2 cellular contexts compared by ENCODE assay signal in the genomic region with DNA sequence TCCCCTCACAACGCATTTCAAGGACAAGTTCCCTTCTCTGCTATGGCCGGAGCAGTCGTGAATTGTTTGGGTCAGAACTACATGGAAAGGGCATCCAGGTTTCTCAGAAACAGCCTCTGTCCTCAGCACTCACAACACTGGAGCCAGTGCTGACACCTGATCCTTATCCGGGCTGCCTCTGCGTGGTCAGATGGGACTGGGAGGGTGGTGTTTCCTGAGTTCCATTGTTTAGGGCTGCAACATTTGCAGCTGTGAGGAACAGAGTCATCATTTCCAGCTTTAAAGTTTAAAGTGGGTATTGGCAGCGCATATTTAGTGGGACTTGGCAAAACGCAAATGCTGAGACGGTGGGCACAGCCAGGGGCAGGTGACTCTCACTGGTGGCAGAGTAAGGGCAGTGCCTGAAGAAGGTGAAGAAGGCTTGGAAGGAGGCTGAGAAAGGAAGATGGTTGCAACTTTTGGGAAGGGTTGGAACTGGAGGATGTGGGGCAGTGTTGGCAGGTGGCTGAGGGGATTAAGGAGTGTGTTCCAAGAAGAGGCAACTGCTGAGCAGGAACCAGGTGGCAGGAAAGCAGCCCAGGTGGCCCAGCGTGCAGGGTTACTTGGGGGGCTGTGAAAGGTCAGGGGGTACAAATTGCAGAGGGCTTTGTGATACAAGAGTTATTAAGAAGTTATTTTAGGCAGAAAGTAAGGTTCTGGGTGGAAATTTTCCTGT.
A peak's percentile ranks its signal among the peaks of the same experiment; 100 is the strongest.
TF ChIP-seq lines count a peak whose summit lies in the region.

No MANE protein-coding gene starts in this region.

TF ChIP-seq in liver, 16 proteins besides CTCF, POLR2A, EP300 and RAD21:
- TF ChIP-seq, protein P1, sequence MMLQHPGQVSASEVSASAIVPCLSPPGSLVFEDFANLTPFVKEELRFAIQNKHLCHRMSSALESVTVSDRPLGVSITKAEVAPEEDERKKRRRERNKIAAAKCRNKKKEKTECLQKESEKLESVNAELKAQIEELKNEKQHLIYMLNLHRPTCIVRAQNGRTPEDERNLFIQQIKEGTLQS (IDR thresholded peaks at IDR 0.05): no peak
- no peak for TF ChIP-seq TAF1 (conservative IDR thresholded peaks at IDR 0.05)
- peak; percentile 18 for TF ChIP-seq SP1 (IDR thresholded peaks at IDR 0.05)
- no peak for TF ChIP-seq YY1 (IDR thresholded peaks at IDR 0.05)
- no peak for TF ChIP-seq FOXA1 (IDR thresholded peaks at IDR 0.05)
- TF ChIP-seq NR2F2 (IDR thresholded peaks at IDR 0.05): peak; percentile 44

TF ChIP-seq in HepG2, 621 proteins besides CTCF, POLR2A, EP300 and RAD21:
- TF ChIP-seq, protein P2, sequence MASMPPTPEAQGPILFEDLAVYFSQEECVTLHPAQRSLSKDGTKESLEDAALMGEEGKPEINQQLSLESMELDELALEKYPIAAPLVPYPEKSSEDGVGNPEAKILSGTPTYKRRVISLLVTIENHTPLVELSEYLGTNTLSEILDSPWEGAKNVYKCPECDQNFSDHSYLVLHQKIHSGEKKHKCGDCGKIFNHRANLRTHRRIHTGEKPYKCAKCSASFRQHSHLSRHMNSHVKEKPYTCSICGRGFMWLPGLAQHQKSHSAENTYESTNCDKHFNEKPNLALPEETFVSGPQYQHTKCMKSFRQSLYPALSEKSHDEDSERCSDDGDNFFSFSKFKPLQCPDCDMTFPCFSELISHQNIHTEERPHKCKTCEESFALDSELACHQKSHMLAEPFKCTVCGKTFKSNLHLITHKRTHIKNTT (CRISPR knock-in tag; IDR thresholded peaks at IDR 0.05): no peak
- TF ChIP-seq GTF3A (CRISPR knock-in tag; conservative IDR thresholded peaks at IDR 0.05) (no peak), FLYWCH1 (CRISPR knock-in tag; IDR thresholded peaks at IDR 0.05) (no peak), HOXD1 (CRISPR knock-in tag; IDR thresholded peaks at IDR 0.05) (no peak), ZNF331 (CRISPR knock-in tag; IDR thresholded peaks at IDR 0.05) (no peak), KDM5A (IDR thresholded peaks at IDR 0.05; ENCODE audit: borderline replicate concordance, low read length) (no peak), FOSL1 (CRISPR knock-in tag; IDR thresholded peaks at IDR 0.05; ENCODE audit: borderline replicate concordance) (no peak), ZNF672 (CRISPR knock-in tag; IDR thresholded peaks at IDR 0.05) (no peak), NFIB (CRISPR knock-in tag; IDR thresholded peaks at IDR 0.05; ENCODE audit: borderline replicate concordance) (no peak), NFYB (CRISPR knock-in tag; IDR thresholded peaks at IDR 0.05) (no peak), ARID2 (CRISPR knock-in tag; IDR thresholded peaks at IDR 0.05; ENCODE audit: borderline replicate concordance) (no peak)
- TF ChIP-seq, protein P3, sequence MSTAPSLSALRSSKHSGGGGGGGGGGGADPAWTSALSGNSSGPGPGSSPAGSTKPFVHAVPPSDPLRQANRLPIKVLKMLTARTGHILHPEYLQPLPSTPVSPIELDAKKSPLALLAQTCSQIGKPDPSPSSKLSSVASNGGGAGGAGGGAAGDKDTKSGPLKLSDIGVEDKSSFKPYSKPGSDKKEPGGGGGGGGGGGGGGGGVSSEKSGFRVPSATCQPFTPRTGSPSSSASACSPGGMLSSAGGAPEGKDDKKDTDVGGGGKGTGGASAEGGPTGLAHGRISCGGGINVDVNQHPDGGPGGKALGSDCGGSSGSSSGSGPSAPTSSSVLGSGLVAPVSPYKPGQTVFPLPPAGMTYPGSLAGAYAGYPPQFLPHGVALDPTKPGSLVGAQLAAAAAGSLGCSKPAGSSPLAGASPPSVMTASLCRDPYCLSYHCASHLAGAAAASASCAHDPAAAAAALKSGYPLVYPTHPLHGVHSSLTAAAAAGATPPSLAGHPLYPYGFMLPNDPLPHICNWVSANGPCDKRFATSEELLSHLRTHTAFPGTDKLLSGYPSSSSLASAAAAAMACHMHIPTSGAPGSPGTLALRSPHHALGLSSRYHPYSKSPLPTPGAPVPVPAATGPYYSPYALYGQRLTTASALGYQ (CRISPR knock-in tag; IDR thresholded peaks at IDR 0.05): no peak
